Comparison of ENCODE assay signal across 9 cellular contexts in genomic region chr2:237165405-237166276, GRCh38.
DNase-seq lines count a peak whose midpoint lies in the region; ATAC-seq, FAIRE-seq and TF ChIP-seq lines count a peak whose summit lies in the region.
"Had no signal": no experiment of that assay in that cellular context is flagged by ENCODE, and none has a peak within 500 bp of the region (broad histone marks: within the 10 kb centered on the region; RNA-seq: fewer than 3 reads in every experiment).

No MANE protein-coding gene starts in this region.

- no peak overlapping the region for H3K4me2 ChIP-seq in K562 (ENCODE audit: insufficient read depth, low read length)

- no TSS peak for BruUV-seq in K562 (replicated peaks; lab: Mats Ljungman, UMichigan)

- H3K36me3 ChIP-seq in K562 (ENCODE audit: control insufficient read depth, insufficient read depth, low read length) (no peaks in the 10 kb centered on the region), mucosa of descending colon (ENCODE audit: low read depth) (no peaks in the 10 kb centered on the region)

- TF ChIP-seq CTCF in K562 (IDR thresholded peaks at IDR 0.05 in 2 of 3, conservative IDR thresholded peaks at IDR 0.05 in 1 of 3; ENCODE audit: insufficient read depth in 2 of 3, low read depth in 1 of 3, low read length in 3 of 3) (peak; percentile 9 to 45 (median 35); a peak in 2 of 6 replicates), mucosa of descending colon (IDR thresholded peaks at IDR 0.05) (no peak)

- intact Hi-C loops in K562 (cut with micrococcal nuclease), result no loop called here
- intact Hi-C loops in mucosa of descending colon (cut with DNase I, micrococcal nuclease), result no loop called here

- CTCF ChIA-PET in K562 (lab: Yijun Ruan, JAX; ENCODE audit: low intra/inter-chr PET ratio), result no interaction called here

- H2AFZ ChIP-seq in K562 (ENCODE audit: low read depth, low read length), result no peak overlapping the region

- ATAC-seq in K562, result no peak
- peak; percentile 22 for ATAC-seq in mucosa of descending colon
- no peak for ATAC-seq in HG02852 (IDR thresholded peaks at IDR 0.05; ENCODE audit: unreplicated experiment)

- in situ Hi-C loops in K562 (cut with MboI), result no loop called here

- no peaks in the 10 kb centered on the region for H3K9me3 ChIP-seq in K562 (replicated peaks; ENCODE audit: control insufficient read depth, insufficient read depth, low read depth, low read length)
- H3K9me3 ChIP-seq in mucosa of descending colon, result peaks cover 3% of the 10 kb centered on the region

- no peaks in the 10 kb centered on the region for H3K9me1 ChIP-seq in K562 (ENCODE audit: control insufficient read depth, insufficient read depth, low read length)

- TF ChIP-seq RAD21 in K562 (CRISPR knock-in tag; conservative IDR thresholded peaks at IDR 0.05 in 1 of 2, IDR thresholded peaks at IDR 0.05 in 1 of 2), result peak in 1 of 2 experiments; percentile 51; a peak in 2 of 4 replicates

- no peaks in the 10 kb centered on the region for H3K79me2 ChIP-seq in K562 (ENCODE audit: control insufficient read depth, insufficient read depth, low read length)

- H3K27me3 ChIP-seq in K562 (ENCODE audit: control insufficient read depth in 2 of 2, insufficient read depth in 2 of 2, low read length in 2 of 2), result peaks cover 0 to 6% of the 10 kb centered on the region in 2 experiments; a peak in 2 of 5 replicates

- H4K20me1 ChIP-seq in K562 (replicated peaks; ENCODE audit: control insufficient read depth, insufficient read depth, low read length), result no peaks in the 10 kb centered on the region

- no peak overlapping the region for H3K9ac ChIP-seq in K562 (ENCODE audit: insufficient read depth in 1 of 2, low read depth in 2 of 2, low read length in 2 of 2)

- TF ChIP-seq POLR2A in K562 (conservative IDR thresholded peaks at IDR 0.05), result no peak

- H3K4me1 ChIP-seq in K562 (replicated peaks in 1 of 2; ENCODE audit: control insufficient read depth in 2 of 2, insufficient read depth in 2 of 2, low read length in 2 of 2), result no peaks in the 10 kb centered on the region
- no peaks in the 10 kb centered on the region for H3K4me1 ChIP-seq in mucosa of descending colon (ENCODE audit: low read depth)

- POLR2A ChIA-PET in K562 (lab: Yijun Ruan, JAX), result interaction anchor here (0.5 kb wide), 1 partner anchor 247 kb away, joined by 3 read pairs; no protein-coding TSS in a partner anchor

- 0% methylated on average over 4 of the region's 5 CpGs for WGBS in K562 (ENCODE audit: insufficient coverage, low coverage, missing lambda C conversion rate)

- no peak overlapping the region for H3K27ac ChIP-seq in K562 (ENCODE audit: extremely low read depth, low read depth, low read length)

- FAIRE-seq in K562 (lab: Jason Lieb, UNC), result no peak

- H3K4me3 ChIP-seq in K562, result no peak overlapping the region
- no peak overlapping the region for H3K4me3 ChIP-seq in mucosa of descending colon

- DNase-seq in DMS53 treated with DMSO at 0.1 percent for 48 hours (lab: John Stamatoyannopoulos, UW; ENCODE audit: unreplicated experiment) (peak; percentile 74), HT1080 (ENCODE audit: low read depth) (peak; percentile 38), K562 (ENCODE audit: extremely low read depth in 1 of 4, low spot score in 3 of 4) (peak in 2 of 4 experiments; percentile 9 to 12), mucosa of descending colon (no peak), NCI-H1694 (lab: John Stamatoyannopoulos, UW) (no peak), NCI-H1930 (lab: John Stamatoyannopoulos, UW) (no peak)
- DNase-seq in activated CD4-positive, CD25-positive, alpha-beta regulatory T cell (lab: John Stamatoyannopoulos, UW), result no peak
- DNase-seq: naive B cell had no signal

- TF ChIP-seq EP300 in K562 (IDR thresholded peaks at IDR 0.05; ENCODE audit: low read length), result no peak

TF ChIP-seq in K562, 482 proteins besides CTCF, POLR2A, EP300 and RAD21:
- TF ChIP-seq TEAD4 (IDR thresholded peaks at IDR 0.05; ENCODE audit: low read length), result no peak
- TF ChIP-seq TEAD4 (CRISPR knock-in tag; IDR thresholded peaks at IDR 0.05; ENCODE audit: borderline replicate concordance), result no peak
- no peak for TF ChIP-seq BHLHE40 (IDR thresholded peaks at IDR 0.05; ENCODE audit: low read length)
- TF ChIP-seq ELF4 (CRISPR knock-in tag; IDR thresholded peaks at IDR 0.05), result no peak
- TF ChIP-seq NR4A1 (CRISPR knock-in tag; IDR thresholded peaks at IDR 0.05), result no peak
- no peak for TF ChIP-seq NR4A1 (tag; IDR thresholded peaks at IDR 0.05)
- no peak for TF ChIP-seq TAF1 (IDR thresholded peaks at IDR 0.05; ENCODE audit: control insufficient read depth, extremely low read depth, insufficient read depth, low read length, severe bottlenecking)

Comparison
In these comparisons a context has a peak if more than half of its experiments do, and no peak if none do; other contexts are left out.
1. DNase-seq: peak in DMS53 treated with DMSO at 0.1 percent for 48 hours (single experiment) and HT1080 (single experiment); none in mucosa of descending colon (0 of 3), NCI-H1694 (single experiment), activated CD4-positive, CD25-positive, alpha-beta regulatory T cell (0 of 4) and NCI-H1930 (0 of 2).